Comparison of ENCODE assay signal across 17 cellular contexts in the genomic region with DNA sequence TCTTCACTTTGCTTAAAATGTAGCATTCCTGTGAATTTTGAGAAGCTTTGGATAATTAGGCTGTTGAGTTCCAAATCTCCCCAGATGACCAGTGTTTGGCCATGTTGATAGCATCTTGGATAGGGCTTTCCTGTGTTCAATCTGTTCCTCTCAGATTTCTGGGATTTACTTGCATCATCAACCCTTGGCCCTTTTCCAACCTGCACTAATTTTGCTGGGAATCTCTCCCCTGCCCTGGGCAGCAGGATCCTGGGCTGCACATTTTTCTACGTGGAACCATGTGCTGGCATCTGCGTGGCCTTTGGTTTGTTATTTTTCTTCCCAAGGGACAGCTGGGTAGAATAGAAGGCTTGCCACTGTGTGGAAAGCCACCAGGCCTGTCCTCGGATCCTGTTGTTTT.
DNase-seq lines count a peak whose midpoint lies in the region; ATAC-seq and TF ChIP-seq lines count a peak whose summit lies in the region.
"Had no signal": no experiment of that assay in that cellular context is flagged by ENCODE, and none has a peak within 500 bp of the region (broad histone marks: within the 10 kb centered on the region; RNA-seq: fewer than 3 reads in every experiment).

No MANE protein-coding gene starts in this region.

- H4K20me1 ChIP-seq in SK-N-SH (ENCODE audit: insufficient read depth): no peaks in the 10 kb centered on the region
- no peaks in the 10 kb centered on the region for H4K20me1 ChIP-seq in PC-9 (ENCODE audit: insufficient read depth)
- H4K20me1 ChIP-seq in MM.1S (ENCODE audit: insufficient read depth, low read length): no peaks in the 10 kb centered on the region

- no peak overlapping the region for H3K9ac ChIP-seq in SK-N-SH
- H3K9ac ChIP-seq in MM.1S (ENCODE audit: low read length): no peak overlapping the region
- H3K9ac ChIP-seq: BLaER1 treated with 17β-estradiol and CSF1 and Interleukin-3, amounts not matched to agents 10 nM and 100 nM had no signal

- H3K4me3 ChIP-seq in SK-N-SH (ENCODE audit: low read depth in 2 of 2, low read length in 1 of 2) (no peak overlapping the region), PC-9 (no peak overlapping the region), MM.1S (ENCODE audit: low read length) (no peak overlapping the region)
- H3K4me3 ChIP-seq: BLaER1 treated with 17β-estradiol and CSF1 and Interleukin-3, amounts not matched to agents 10 nM and 100 nM; SK-N-MC had no signal

- H3F3A ChIP-seq in SK-N-SH (replicated peaks; ENCODE audit: insufficient read depth) (peaks cover 18% of the 10 kb centered on the region), PC-9 (ENCODE audit: insufficient read depth, low read depth) (peaks cover 45% of the 10 kb centered on the region), MM.1S (ENCODE audit: insufficient read depth, low read length) (peaks cover 19% of the 10 kb centered on the region)

- H3K9me2 ChIP-seq in SK-N-SH (no peaks in the 10 kb centered on the region), PC-9 (ENCODE audit: insufficient read depth) (no peaks in the 10 kb centered on the region), MM.1S (replicated peaks; ENCODE audit: insufficient read depth, low read length) (no peaks in the 10 kb centered on the region)

- no peak overlapping the region for H2AFZ ChIP-seq in SK-N-SH (ENCODE audit: low read depth)
- no peak overlapping the region for H2AFZ ChIP-seq in PC-9
- H2AFZ ChIP-seq in MM.1S (ENCODE audit: low read length): no peak overlapping the region

- TF ChIP-seq EP300 in SK-N-SH (IDR thresholded peaks at IDR 0.05; ENCODE audit: borderline replicate concordance in 1 of 2, low read depth in 1 of 2, low read length in 1 of 2): no peak

- H3K27me3 ChIP-seq in SK-N-SH (ENCODE audit: insufficient read depth): no peaks in the 10 kb centered on the region
- no peaks in the 10 kb centered on the region for H3K27me3 ChIP-seq in PC-9 (ENCODE audit: insufficient read depth, low read depth)
- no peaks in the 10 kb centered on the region for H3K27me3 ChIP-seq in MM.1S (replicated peaks; ENCODE audit: insufficient read depth, low read length)

- TF ChIP-seq CTCF in SK-N-SH (IDR thresholded peaks at IDR 0.05) (no peak), PC-9 (conservative IDR thresholded peaks at IDR 0.05) (no peak), MM.1S (IDR thresholded peaks at IDR 0.05; ENCODE audit: low read length) (no peak)

- H3K4me1 ChIP-seq in SK-N-SH (ENCODE audit: control insufficient read depth in 1 of 2, insufficient read depth in 2 of 2, low read depth in 1 of 2, low read length in 1 of 2): peaks cover 8 to 16% of the 10 kb centered on the region in 2 experiments; a peak in 3 of 4 replicates
- H3K4me1 ChIP-seq in PC-9 (replicated peaks; ENCODE audit: insufficient read depth): peaks cover 68% of the 10 kb centered on the region
- peaks cover 37% of the 10 kb centered on the region for H3K4me1 ChIP-seq in MM.1S (ENCODE audit: low read length)

- DNase-seq in SK-N-SH (peak; percentile 55), PC-9 (no peak), fibroblast of gingiva (ENCODE audit: low read depth) (peak; percentile 38), sciatic nerve (ENCODE audit: low spot score) (peak; percentile 46), MM.1S (no peak)
- DNase-seq: 8988T; CD8-positive, alpha-beta memory T cell; KBM-7; NCI-H1105 treated with DMSO at 0.1 percent for 48 hours; NCI-H187 treated with DMSO at 0.1 percent for 48 hours; NCI-H2171; OCI-M1 had no signal

- H3K9me3 ChIP-seq in SK-N-SH: no peaks in the 10 kb centered on the region
- H3K9me3 ChIP-seq in PC-9 (ENCODE audit: insufficient read depth, low read depth): no peaks in the 10 kb centered on the region
- H3K9me3 ChIP-seq in MM.1S (replicated peaks; ENCODE audit: insufficient read depth, low read length): no peaks in the 10 kb centered on the region

- POLR2A ChIA-PET in SK-N-SH (lab: Yijun Ruan, JAX) (no interaction called here), PC-9 (lab: Charles Lee; ENCODE audit: unreplicated experiment) (no interaction called here)

- ATAC-seq in SK-N-SH treated with all-trans-retinoic acid at 6 μM for 48 hours: no peak
- ATAC-seq in sciatic nerve: no peak
- no peak for ATAC-seq in GM21737 (IDR thresholded peaks at IDR 0.05; ENCODE audit: unreplicated experiment)
- no peak for ATAC-seq in GM21529 (IDR thresholded peaks at IDR 0.05; ENCODE audit: unreplicated experiment)

- intact Hi-C loops in PC-9 (cut with micrococcal nuclease; ENCODE audit: unreplicated experiment) (no loop called here), sciatic nerve (cut with DNase I) (no loop called here)

- BruUV-seq in PC-9 (replicated peaks; lab: Mats Ljungman, UMichigan): no TSS peak

- TF ChIP-seq RAD21 in SK-N-SH (IDR thresholded peaks at IDR 0.05; ENCODE audit: low read length): no peak

- H3K27ac ChIP-seq in SK-N-SH (ENCODE audit: low read depth in 2 of 2, low read length in 1 of 2) (no peak overlapping the region), PC-9 (peak overlapping the region; percentile 96), MM.1S (ENCODE audit: low read length) (no peak overlapping the region)
- H3K27ac ChIP-seq: BLaER1 treated with 17β-estradiol and CSF1 and Interleukin-3, amounts not matched to agents 10 nM and 100 nM; SK-N-MC had no signal

- H3K4me2 ChIP-seq in SK-N-SH: no peak overlapping the region
- H3K4me2 ChIP-seq in PC-9: peak overlapping the region; percentile 65; the same call in 1 of the 2 replicates
- no peak overlapping the region for H3K4me2 ChIP-seq in MM.1S (ENCODE audit: low read depth, low read length)
- H3K4me2 ChIP-seq: BLaER1 treated with 17β-estradiol and CSF1 and Interleukin-3, amounts not matched to agents 10 nM and 100 nM had no signal

- 70% methylated on average over 3 of the region's 3 CpGs for WGBS in SK-N-SH (ENCODE audit: low lambda C conversion rate)

- no peaks in the 10 kb centered on the region for H3K36me3 ChIP-seq in SK-N-SH (replicated peaks in 1 of 2; ENCODE audit: control insufficient read depth in 1 of 2, insufficient read depth in 2 of 2, low read length in 1 of 2)
- H3K36me3 ChIP-seq in PC-9 (ENCODE audit: low read depth): no peaks in the 10 kb centered on the region
- H3K36me3 ChIP-seq in MM.1S (replicated peaks; ENCODE audit: insufficient read depth, low read length): no peaks in the 10 kb centered on the region
- H3K36me3 ChIP-seq: BLaER1 treated with 17β-estradiol and CSF1 and Interleukin-3, amounts not matched to agents 10 nM and 100 nM had no signal

- CTCF ChIA-PET in SK-N-SH (lab: Yijun Ruan, JAX) (interaction anchor here (0.7 to 1.5 kb wide), 5 partner anchors 15 to 128 kb away, joined by 3 to 4 read pairs (median 4); no protein-coding TSS in a partner anchor), PC-9 (lab: Charles Lee) (interaction anchor here (0.7 kb wide), 1 partner anchor 53 kb away, joined by 6 read pairs; no protein-coding TSS in a partner anchor)

- H3K79me2 ChIP-seq in SK-N-SH (ENCODE audit: insufficient read depth): no peaks in the 10 kb centered on the region
- no peaks in the 10 kb centered on the region for H3K79me2 ChIP-seq in PC-9 (ENCODE audit: low read depth)
- H3K79me2 ChIP-seq in MM.1S (ENCODE audit: low read length): no peaks in the 10 kb centered on the region

TF ChIP-seq in SK-N-SH, 30 proteins besides CTCF, POLR2A, EP300 and RAD21 (continues in another document):
- peak; percentile 29; the same call in 1 of the 2 replicates for TF ChIP-seq GATA2 (CRISPR knock-in tag; IDR thresholded peaks at IDR 0.05)
- TF ChIP-seq FOXJ3 (CRISPR knock-in tag; IDR thresholded peaks at IDR 0.05): no peak
- TF ChIP-seq TEAD4 (IDR thresholded peaks at IDR 0.05; ENCODE audit: borderline replicate concordance, insufficient read depth): no peak
- no peak for TF ChIP-seq GABPA (IDR thresholded peaks at IDR 0.05; ENCODE audit: low read depth)
- TF ChIP-seq, protein P1, sequence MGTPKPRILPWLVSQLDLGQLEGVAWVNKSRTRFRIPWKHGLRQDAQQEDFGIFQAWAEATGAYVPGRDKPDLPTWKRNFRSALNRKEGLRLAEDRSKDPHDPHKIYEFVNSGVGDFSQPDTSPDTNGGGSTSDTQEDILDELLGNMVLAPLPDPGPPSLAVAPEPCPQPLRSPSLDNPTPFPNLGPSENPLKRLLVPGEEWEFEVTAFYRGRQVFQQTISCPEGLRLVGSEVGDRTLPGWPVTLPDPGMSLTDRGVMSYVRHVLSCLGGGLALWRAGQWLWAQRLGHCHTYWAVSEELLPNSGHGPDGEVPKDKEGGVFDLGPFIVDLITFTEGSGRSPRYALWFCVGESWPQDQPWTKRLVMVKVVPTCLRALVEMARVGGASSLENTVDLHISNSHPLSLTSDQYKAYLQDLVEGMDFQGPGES (IDR thresholded peaks at IDR 0.05; ENCODE audit: low read depth, low read length): no peak
- peak; percentile 82; the same call in 1 of the 2 replicates for TF ChIP-seq RCOR1 (IDR thresholded peaks at IDR 0.05; ENCODE audit: low read length)

TF ChIP-seq in SK-N-SH treated with all-trans-retinoic acid at 6 μM for 48 hours, 23 proteins besides CTCF, POLR2A, EP300 and RAD21 (continues in another document):
- TF ChIP-seq, protein P2, sequence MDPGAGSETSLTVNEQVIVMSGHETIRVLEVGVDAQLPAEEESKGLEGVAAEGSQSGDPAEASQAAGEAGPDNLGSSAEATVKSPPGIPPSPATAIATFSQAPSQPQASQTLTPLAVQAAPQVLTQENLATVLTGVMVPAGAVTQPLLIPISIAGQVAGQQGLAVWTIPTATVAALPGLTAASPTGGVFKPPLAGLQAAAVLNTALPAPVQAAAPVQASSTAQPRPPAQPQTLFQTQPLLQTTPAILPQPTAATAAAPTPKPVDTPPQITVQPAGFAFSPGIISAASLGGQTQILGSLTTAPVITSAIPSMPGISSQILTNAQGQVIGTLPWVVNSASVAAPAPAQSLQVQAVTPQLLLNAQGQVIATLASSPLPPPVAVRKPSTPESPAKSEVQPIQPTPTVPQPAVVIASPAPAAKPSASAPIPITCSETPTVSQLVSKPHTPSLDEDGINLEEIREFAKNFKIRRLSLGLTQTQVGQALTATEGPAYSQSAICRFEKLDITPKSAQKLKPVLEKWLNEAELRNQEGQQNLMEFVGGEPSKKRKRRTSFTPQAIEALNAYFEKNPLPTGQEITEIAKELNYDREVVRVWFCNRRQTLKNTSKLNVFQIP (CRISPR knock-in tag; IDR thresholded peaks at IDR 0.05; ENCODE audit: borderline replicate concordance, low read depth): no peak
- TF ChIP-seq, protein P3, sequence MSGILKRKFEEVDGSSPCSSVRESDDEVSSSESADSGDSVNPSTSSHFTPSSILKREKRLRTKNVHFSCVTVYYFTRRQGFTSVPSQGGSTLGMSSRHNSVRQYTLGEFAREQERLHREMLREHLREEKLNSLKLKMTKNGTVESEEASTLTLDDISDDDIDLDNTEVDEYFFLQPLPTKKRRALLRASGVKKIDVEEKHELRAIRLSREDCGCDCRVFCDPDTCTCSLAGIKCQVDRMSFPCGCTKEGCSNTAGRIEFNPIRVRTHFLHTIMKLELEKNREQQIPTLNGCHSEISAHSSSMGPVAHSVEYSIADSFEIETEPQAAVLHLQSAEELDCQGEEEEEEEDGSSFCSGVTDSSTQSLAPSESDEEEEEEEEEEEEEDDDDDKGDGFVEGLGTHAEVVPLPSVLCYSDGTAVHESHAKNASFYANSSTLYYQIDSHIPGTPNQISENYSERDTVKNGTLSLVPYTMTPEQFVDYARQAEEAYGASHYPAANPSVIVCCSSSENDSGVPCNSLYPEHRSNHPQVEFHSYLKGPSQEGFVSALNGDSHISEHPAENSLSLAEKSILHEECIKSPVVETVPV (CRISPR knock-in tag; IDR thresholded peaks at IDR 0.05): no peak
- TF ChIP-seq CSDC2 (CRISPR knock-in tag; IDR thresholded peaks at IDR 0.05): no peak
- no peak for TF ChIP-seq SNAI2 (CRISPR knock-in tag; IDR thresholded peaks at IDR 0.05)

Comparison
In these comparisons a context has a peak if more than half of its experiments do, and no peak if none do; other contexts are left out.
1. DNase-seq: peak in SK-N-SH (single experiment), fibroblast of gingiva (single experiment) and sciatic nerve (single experiment); none in PC-9 (0 of 2) and MM.1S (single experiment).